Comparison of ENCODE assay signal across 1 cellular context in genomic region chr16:64866026-64866425, GRCh38.
TF ChIP-seq lines count a peak whose summit lies in the region.

No MANE protein-coding gene starts in this region.

TF ChIP-seq in GM23338, 12 proteins besides CTCF, POLR2A, EP300 and RAD21 (continued from another document):
- no peak for TF ChIP-seq ZNF114 (CRISPR knock-in tag; IDR thresholded peaks at IDR 0.05)
- no peak for TF ChIP-seq CREB1 (CRISPR knock-in tag; IDR thresholded peaks at IDR 0.05; ENCODE audit: low read depth)
- TF ChIP-seq EZH2phosphoT487 (IDR thresholded peaks at IDR 0.05; ENCODE audit: unreplicated experiment), result no peak
- TF ChIP-seq, protein P1, sequence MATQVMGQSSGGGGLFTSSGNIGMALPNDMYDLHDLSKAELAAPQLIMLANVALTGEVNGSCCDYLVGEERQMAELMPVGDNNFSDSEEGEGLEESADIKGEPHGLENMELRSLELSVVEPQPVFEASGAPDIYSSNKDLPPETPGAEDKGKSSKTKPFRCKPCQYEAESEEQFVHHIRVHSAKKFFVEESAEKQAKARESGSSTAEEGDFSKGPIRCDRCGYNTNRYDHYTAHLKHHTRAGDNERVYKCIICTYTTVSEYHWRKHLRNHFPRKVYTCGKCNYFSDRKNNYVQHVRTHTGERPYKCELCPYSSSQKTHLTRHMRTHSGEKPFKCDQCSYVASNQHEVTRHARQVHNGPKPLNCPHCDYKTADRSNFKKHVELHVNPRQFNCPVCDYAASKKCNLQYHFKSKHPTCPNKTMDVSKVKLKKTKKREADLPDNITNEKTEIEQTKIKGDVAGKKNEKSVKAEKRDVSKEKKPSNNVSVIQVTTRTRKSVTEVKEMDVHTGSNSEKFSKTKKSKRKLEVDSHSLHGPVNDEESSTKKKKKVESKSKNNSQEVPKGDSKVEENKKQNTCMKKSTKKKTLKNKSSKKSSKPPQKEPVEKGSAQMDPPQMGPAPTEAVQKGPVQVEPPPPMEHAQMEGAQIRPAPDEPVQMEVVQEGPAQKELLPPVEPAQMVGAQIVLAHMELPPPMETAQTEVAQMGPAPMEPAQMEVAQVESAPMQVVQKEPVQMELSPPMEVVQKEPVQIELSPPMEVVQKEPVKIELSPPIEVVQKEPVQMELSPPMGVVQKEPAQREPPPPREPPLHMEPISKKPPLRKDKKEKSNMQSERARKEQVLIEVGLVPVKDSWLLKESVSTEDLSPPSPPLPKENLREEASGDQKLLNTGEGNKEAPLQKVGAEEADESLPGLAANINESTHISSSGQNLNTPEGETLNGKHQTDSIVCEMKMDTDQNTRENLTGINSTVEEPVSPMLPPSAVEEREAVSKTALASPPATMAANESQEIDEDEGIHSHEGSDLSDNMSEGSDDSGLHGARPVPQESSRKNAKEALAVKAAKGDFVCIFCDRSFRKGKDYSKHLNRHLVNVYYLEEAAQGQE (IDR thresholded peaks at IDR 0.05; ENCODE audit: unreplicated experiment), result no peak
